Comparison of ENCODE assay signal across 8 cellular contexts in genomic region chr12:121806556-121807308, GRCh38. TPM values are rescaled to one million over a fixed set of nuclear protein-coding genes. Genes with fewer than 3 reads are reported as not detected.
A peak's percentile ranks its signal among the peaks of the same experiment; 100 is the strongest.
DNase-seq lines count a peak whose midpoint lies in the region; ATAC-seq, FAIRE-seq and TF ChIP-seq lines count a peak whose summit lies in the region.

No MANE protein-coding gene starts in this region.

- no peak for TF ChIP-seq POLR2A in endothelial cell of umbilical vein (IDR thresholded peaks at IDR 0.05; ENCODE audit: low read depth, low read length)

- intact Hi-C loops in endothelial cell of umbilical vein (cut with micrococcal nuclease) = no loop called here

- no peaks in the 10 kb centered on the region for H3K9me3 ChIP-seq in OCI-LY3 (ENCODE audit: insufficient read depth, low read length)
- no peaks in the 10 kb centered on the region for H3K9me3 ChIP-seq in endothelial cell of umbilical vein (replicated peaks; ENCODE audit: control insufficient read depth, insufficient read depth, low read length)
- no peaks in the 10 kb centered on the region for H3K9me3 ChIP-seq in osteoblast (ENCODE audit: low read depth, low read length)

- H3K79me2 ChIP-seq in OCI-LY3 (ENCODE audit: low read length) (peaks cover 87% of the 10 kb centered on the region), endothelial cell of umbilical vein (ENCODE audit: control insufficient read depth, insufficient read depth, low read length) (peaks cover 79% of the 10 kb centered on the region), osteoblast (ENCODE audit: insufficient read depth, low read length) (peaks cover 81% of the 10 kb centered on the region)

- peaks cover 34% of the 10 kb centered on the region for H3K4me1 ChIP-seq in OCI-LY3 (ENCODE audit: low read length)
- peaks cover 31% of the 10 kb centered on the region for H3K4me1 ChIP-seq in endothelial cell of umbilical vein (ENCODE audit: control insufficient read depth, extremely low read depth, insufficient read depth, low read length)
- H3K4me1 ChIP-seq in osteoblast (ENCODE audit: insufficient read depth, low read length) = peaks cover 39% of the 10 kb centered on the region

- no peak for DNase-seq in GM12864 (ENCODE audit: low read depth)
- no peak for DNase-seq in endothelial cell of umbilical vein (ENCODE audit: low read depth, low spot score)
- DNase-seq in osteoblast (ENCODE audit: insufficient read length, low spot score, missing footprints) = peak; percentile 96
- no peak for DNase-seq in putamen (ENCODE audit: low spot score)
- no peak for DNase-seq in urothelium cell line (ENCODE audit: low spot score)

- H3K4me3 ChIP-seq in GM12864 (ENCODE audit: low read depth, low read length) (peak overlapping the region; percentile 79), OCI-LY3 (ENCODE audit: low read length) (peak overlapping the region; percentile 95), endothelial cell of umbilical vein (replicated peaks in 1 of 3; ENCODE audit: insufficient read depth in 1 of 3, low read depth in 1 of 3, low read length in 3 of 3) (peak overlapping the region; percentile 16 to 79 (median 25)), osteoblast (ENCODE audit: insufficient read depth, low read length) (peak overlapping the region; percentile 86)

- peak overlapping the region; percentile 28; the same call in 1 of the 2 replicates for H3K27ac ChIP-seq in OCI-LY3 (ENCODE audit: low read length)
- peak overlapping the region; percentile 5 for H3K27ac ChIP-seq in endothelial cell of umbilical vein (ENCODE audit: insufficient read depth, low read depth, low read length)
- H3K27ac ChIP-seq in osteoblast (ENCODE audit: low read depth, low read length) = peak overlapping the region; percentile 56

- peak overlapping the region; percentile 98 for H3K4me2 ChIP-seq in OCI-LY3 (ENCODE audit: low read length)
- H3K4me2 ChIP-seq in endothelial cell of umbilical vein (ENCODE audit: insufficient read depth, low read length) = peak overlapping the region; percentile 50
- peak overlapping the region; percentile 99 for H3K4me2 ChIP-seq in osteoblast (ENCODE audit: insufficient read depth, low read length)

- H4K20me1 ChIP-seq in OCI-LY3 (ENCODE audit: insufficient read depth, low read length) = peaks cover 26% of the 10 kb centered on the region
- H4K20me1 ChIP-seq in endothelial cell of umbilical vein (replicated peaks; ENCODE audit: control insufficient read depth, extremely low read depth, insufficient read depth, low read length) = no peaks in the 10 kb centered on the region
- peaks cover 42% of the 10 kb centered on the region for H4K20me1 ChIP-seq in osteoblast (ENCODE audit: insufficient read depth, low read length)

- POLR2A ChIA-PET in endothelial cell of umbilical vein (lab: Charles Lee) = interaction anchor here (2.1 kb wide), 1 partner anchor 10 kb away, joined by 15 read pairs; no protein-coding TSS in a partner anchor

- FAIRE-seq in endothelial cell of umbilical vein (lab: Jason Lieb, UNC) = peak; percentile 65
- FAIRE-seq in urothelium cell line (lab: Jason Lieb, UNC) = no peak

- H3K9ac ChIP-seq in OCI-LY3 (ENCODE audit: low read length) = peak overlapping the region; percentile 98; the same call in 1 of the 2 replicates
- no peak overlapping the region for H3K9ac ChIP-seq in endothelial cell of umbilical vein (replicated peaks; ENCODE audit: extremely low read depth, insufficient read depth, low read length)

- no TSS peak for BruUV-seq in endothelial cell of umbilical vein (replicated peaks; lab: Mats Ljungman, UMichigan)

- ATAC-seq in HG03442 (IDR thresholded peaks at IDR 0.05; ENCODE audit: unreplicated experiment) = no peak
- ATAC-seq in HG02970 (IDR thresholded peaks at IDR 0.05; ENCODE audit: low FRiP score, unreplicated experiment) = no peak

- CTCF ChIA-PET in endothelial cell of umbilical vein (lab: Charles Lee) = interaction anchor here (1.5 to 12.8 kb wide), 4 partner anchors 9 to 82 kb away, joined by 4 to 774 read pairs (median 5); partner anchors contain the start of genes PSMD9, RHOF and SETD1B

- H3K9me1 ChIP-seq in endothelial cell of umbilical vein (replicated peaks; ENCODE audit: control insufficient read depth, extremely low read depth, insufficient read depth, low read length) = no peaks in the 10 kb centered on the region

- H2AFZ ChIP-seq in OCI-LY3 (ENCODE audit: low read depth, low read length) = no peak overlapping the region
- H2AFZ ChIP-seq in endothelial cell of umbilical vein (ENCODE audit: low read depth, low read length) = no peak overlapping the region
- no peak overlapping the region for H2AFZ ChIP-seq in osteoblast (ENCODE audit: low read length)

- TF ChIP-seq CTCF in GM12864 (IDR thresholded peaks at IDR 0.05; ENCODE audit: low read depth, low read length, missing control alignments) (no peak), OCI-LY3 (IDR thresholded peaks at IDR 0.05; ENCODE audit: low read depth, low read length) (no peak), endothelial cell of umbilical vein (IDR thresholded peaks at IDR 0.05; ENCODE audit: extremely low read depth in 1 of 2, insufficient read depth in 1 of 2, low read depth in 1 of 2, low read length in 2 of 2) (no peak), osteoblast (IDR thresholded peaks at IDR 0.05; ENCODE audit: extremely low read depth, low read depth, low read length) (no peak)

- H3K27me3 ChIP-seq in OCI-LY3 (ENCODE audit: low read depth, low read length) = no peaks in the 10 kb centered on the region
- H3K27me3 ChIP-seq in endothelial cell of umbilical vein (ENCODE audit: control insufficient read depth in 2 of 2, insufficient read depth in 2 of 2, low read length in 2 of 2) = no peaks in the 10 kb centered on the region
- H3K27me3 ChIP-seq in osteoblast (ENCODE audit: insufficient read depth, low read length) = no peaks in the 10 kb centered on the region

- H3K36me3 ChIP-seq in OCI-LY3 (replicated peaks; ENCODE audit: low read depth, low read length) (peaks cover 42% of the 10 kb centered on the region), endothelial cell of umbilical vein (ENCODE audit: control insufficient read depth in 2 of 2, extremely low read depth in 1 of 2, insufficient read depth in 2 of 2, low read length in 2 of 2) (peaks cover 4 to 27% of the 10 kb centered on the region in 2 experiments), osteoblast (ENCODE audit: insufficient read depth, low read length) (peaks cover 40% of the 10 kb centered on the region)

- dilution Hi-C loops in endothelial cell of umbilical vein (cut with MboI; ENCODE audit: extremely low pct_ligation_motif_present, low sequenced_read_pairs) = no loop called here

TF ChIP-seq in endothelial cell of umbilical vein, 7 proteins besides CTCF, POLR2A, EP300 and RAD21:
- TF ChIP-seq MAX (IDR thresholded peaks at IDR 0.05; ENCODE audit: insufficient read depth, insufficient read length) = no peak
- TF ChIP-seq EZH2 (IDR thresholded peaks at IDR 0.05; ENCODE audit: borderline replicate concordance, low read depth, low read length, severe bottlenecking) = no peak
- TF ChIP-seq FOS (IDR thresholded peaks at IDR 0.05; ENCODE audit: borderline replicate concordance, insufficient read depth, low read length) = no peak
- no peak for TF ChIP-seq MYC (IDR thresholded peaks at IDR 0.05; ENCODE audit: low read depth, low read length)
- TF ChIP-seq JUN (IDR thresholded peaks at IDR 0.05; ENCODE audit: borderline replicate concordance, insufficient read depth, insufficient read length, low read depth) = no peak
- no peak for TF ChIP-seq POLR2AphosphoS5 (IDR thresholded peaks at IDR 0.05; ENCODE audit: insufficient read depth, low read depth, low read length)
- TF ChIP-seq GATA2 (IDR thresholded peaks at IDR 0.05; ENCODE audit: insufficient read depth, insufficient read length, low read depth, low read length) = no peak
TF ChIP-seq in endothelial cell of umbilical vein: peak in this region for 0.

RNA-seq across cellular contexts. Expression of gene SETD1B, which starts 2.9 kb away (rescaled TPM):
- total RNA-seq in endothelial cell of umbilical vein (27.0 and 28.1 TPM in 2 replicates), osteoblast (5.0 and 5.8 TPM in 2 replicates)
- 2.3 and 2.6 TPM in 2 replicates for polyA plus RNA-seq in endothelial cell of umbilical vein
- polyA plus RNA-seq in endothelial cell of umbilical vein (2011; cell fraction: cytosol; rRNA removed) = 3.2 TPM in 2 replicates
- 6.7 and 7.0 TPM in 2 replicates for polyA plus RNA-seq in endothelial cell of umbilical vein (2011; cell fraction: nucleus; rRNA removed)
- 8.4 and 9.7 TPM in 2 replicates for polyA plus RNA-seq in endothelial cell of umbilical vein (2012)
- polyA minus RNA-seq in endothelial cell of umbilical vein = 3.3 and 4.1 TPM in 2 replicates
- 8.3 TPM for polyA minus RNA-seq in endothelial cell of umbilical vein (2011; cell fraction: cytosol; rRNA and poly(A)+ RNA removed)
- polyA minus RNA-seq in endothelial cell of umbilical vein (2011; cell fraction: nucleus; rRNA and poly(A)+ RNA removed) = 3.2 and 7.0 TPM in 2 replicates

RNA-seq across cellular contexts. Expression of gene RHOF, which starts 13.2 kb away (rescaled TPM):
- total RNA-seq in endothelial cell of umbilical vein = 22.2 and 22.3 TPM in 2 replicates
- 9.3 and 12.0 TPM in 2 replicates for polyA plus RNA-seq in endothelial cell of umbilical vein
- 4.9 and 5.7 TPM in 2 replicates for polyA plus RNA-seq in endothelial cell of umbilical vein (2011; cell fraction: cytosol; rRNA removed)
- 35.7 and 45.9 TPM in 2 replicates for polyA plus RNA-seq in endothelial cell of umbilical vein (2011; cell fraction: nucleus; rRNA removed)
- polyA plus RNA-seq in endothelial cell of umbilical vein (2012) = 7.8 and 15.5 TPM in 2 replicates
- 9.0 and 9.7 TPM in 2 replicates for polyA minus RNA-seq in endothelial cell of umbilical vein
- polyA minus RNA-seq in endothelial cell of umbilical vein (2011; cell fraction: cytosol; rRNA and poly(A)+ RNA removed) = 146 TPM
- polyA minus RNA-seq in endothelial cell of umbilical vein (2011; cell fraction: nucleus; rRNA and poly(A)+ RNA removed) = 36.3 and 41.7 TPM in 2 replicates
- total RNA-seq in osteoblast = 6.2 and 8.3 TPM in 2 replicates

RNA-seq across cellular contexts. Expression of gene HPD, which starts 51.9 kb away (rescaled TPM):
- total RNA-seq in endothelial cell of umbilical vein = not detected in 2 replicates
- not detected in 2 replicates for polyA plus RNA-seq in endothelial cell of umbilical vein
- not detected in 2 replicates for polyA plus RNA-seq in endothelial cell of umbilical vein (2011; cell fraction: cytosol; rRNA removed)
- polyA plus RNA-seq in endothelial cell of umbilical vein (2011; cell fraction: nucleus; rRNA removed) = not detected in 2 replicates
- not detected in 2 replicates for polyA plus RNA-seq in endothelial cell of umbilical vein (2012)
- polyA minus RNA-seq in endothelial cell of umbilical vein = not detected in 2 replicates
- 3.2 TPM for polyA minus RNA-seq in endothelial cell of umbilical vein (2011; cell fraction: cytosol; rRNA and poly(A)+ RNA removed)
- polyA minus RNA-seq in endothelial cell of umbilical vein (2011; cell fraction: nucleus; rRNA and poly(A)+ RNA removed) = not detected in 2 replicates
- total RNA-seq in osteoblast = under 0.01 TPM in 1 of 2 replicates, not detected in the other

Comparison
In these comparisons a context has a peak if more than half of its experiments do, and no peak if none do; other contexts are left out.
1. H3K4me3 ChIP-seq: peak in every context shown above with its lines; median percentile 95 in OCI-LY3; 86 in osteoblast; 79 in GM12864; 25 in endothelial cell of umbilical vein.
2. H3K27ac ChIP-seq: peak in every context shown above with its lines; median percentile 56 in osteoblast; 28 in OCI-LY3; 5 in endothelial cell of umbilical vein.